ENCODE assay signal across 9 cellular contexts in the genomic region with DNA sequence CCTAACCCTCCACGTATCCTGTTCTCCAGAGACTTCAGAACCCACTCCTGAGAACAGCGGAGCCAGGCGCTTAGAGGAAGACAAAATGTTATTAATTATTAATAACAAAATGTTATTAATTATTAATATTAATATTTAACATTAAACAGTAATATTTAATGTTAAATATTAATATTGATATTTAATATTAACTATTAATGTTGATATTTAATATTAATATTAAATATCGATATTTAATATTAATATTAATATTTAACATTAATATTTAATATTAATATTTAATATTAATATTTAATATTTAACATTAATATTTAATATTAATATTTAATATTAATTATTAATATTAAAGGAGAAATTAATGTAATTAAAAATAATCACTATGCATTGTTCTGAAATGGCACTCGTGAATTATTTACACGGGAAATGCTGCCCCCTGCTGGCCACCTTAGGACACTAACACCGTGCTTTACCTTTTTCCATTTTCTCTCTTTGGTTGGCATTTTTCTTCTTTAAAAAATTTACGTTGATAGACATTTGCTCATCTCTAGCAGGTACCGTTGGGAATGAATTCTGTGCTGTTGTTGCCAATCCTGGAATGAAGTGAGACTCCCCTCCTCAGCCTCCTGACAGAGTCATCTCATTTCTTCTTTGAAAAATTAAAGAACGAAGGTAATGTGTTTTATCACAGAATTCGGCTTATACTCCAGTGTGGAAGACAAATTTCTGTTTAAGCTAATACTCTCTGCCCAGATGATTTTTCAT. TPM values are rescaled to one million over a fixed set of nuclear protein-coding genes. Genes with fewer than 3 reads are reported as not detected.
A peak's percentile ranks its signal among the peaks of the same experiment; 100 is the strongest.
DNase-seq lines count a peak whose midpoint lies in the region; ATAC-seq and TF ChIP-seq lines count a peak whose summit lies in the region.
"Had no signal": no experiment of that assay in that cellular context is flagged by ENCODE, and none has a peak within 500 bp of the region (broad histone marks: within the 10 kb centered on the region; RNA-seq: fewer than 3 reads in every experiment).

No MANE protein-coding gene starts in this region.

- no peaks in the 10 kb centered on the region for H3F3A ChIP-seq in DOHH2 (ENCODE audit: control insufficient read depth, insufficient read depth)
- H3F3A ChIP-seq in Loucy (ENCODE audit: low read depth): no peaks in the 10 kb centered on the region

- H3K79me2 ChIP-seq in DOHH2 (ENCODE audit: control insufficient read depth, low read length) (no peaks in the 10 kb centered on the region), Loucy (ENCODE audit: insufficient read depth, low read length) (no peaks in the 10 kb centered on the region)

- no peaks in the 10 kb centered on the region for H3K9me2 ChIP-seq in DOHH2 (replicated peaks; ENCODE audit: control insufficient read depth, low read length)
- no peaks in the 10 kb centered on the region for H3K9me2 ChIP-seq in Loucy (replicated peaks; ENCODE audit: low read depth, low read length)

- no peaks in the 10 kb centered on the region for H3K27me3 ChIP-seq in DOHH2 (ENCODE audit: control insufficient read depth, low read length)
- no peaks in the 10 kb centered on the region for H3K27me3 ChIP-seq in Loucy (ENCODE audit: insufficient read depth, low read length, poor library complexity, severe bottlenecking)
- H3K27me3 ChIP-seq in WERI-Rb-1 (ENCODE audit: insufficient read depth, low read depth, severe bottlenecking): no peaks in the 10 kb centered on the region
- H3K27me3 ChIP-seq in lung (ENCODE audit: control insufficient read depth, insufficient read depth): no peaks in the 10 kb centered on the region

- WGBS in lung, 2 donors: 52 to 54% methylated on average over 11 of the region's 11 CpGs

- no peak overlapping the region for H3K27ac ChIP-seq in DOHH2 (ENCODE audit: low read depth, low read length)
- H3K27ac ChIP-seq in WERI-Rb-1: no peak overlapping the region
- no peak overlapping the region for H3K27ac ChIP-seq in lung (ENCODE audit: low read depth in 1 of 2, low read length in 1 of 2)

- H3K4me1 ChIP-seq in DOHH2 (ENCODE audit: control insufficient read depth, low read length) (no peaks in the 10 kb centered on the region), Loucy (ENCODE audit: insufficient read depth, low read length, poor library complexity, severe bottlenecking) (no peaks in the 10 kb centered on the region), lung (ENCODE audit: control insufficient read depth in 2 of 2, insufficient read depth in 2 of 2, low read length in 2 of 2) (no peaks in the 10 kb centered on the region)

- H3K36me3 ChIP-seq in DOHH2 (ENCODE audit: control insufficient read depth, low read length) (no peaks in the 10 kb centered on the region), Loucy (ENCODE audit: insufficient read depth, low read length) (no peaks in the 10 kb centered on the region), WERI-Rb-1 (no peaks in the 10 kb centered on the region), lung (ENCODE audit: control insufficient read depth in 2 of 2, insufficient read depth in 2 of 2, low read length in 2 of 2) (no peaks in the 10 kb centered on the region)

- H2AFZ ChIP-seq in Loucy (ENCODE audit: low read length): no peak overlapping the region

- H3K4me2 ChIP-seq in DOHH2 (ENCODE audit: low read length) (no peak overlapping the region), Loucy (ENCODE audit: low read depth, low read length, poor library complexity, severe bottlenecking) (no peak overlapping the region)

- TF ChIP-seq CTCF in DOHH2 (IDR thresholded peaks at IDR 0.05; ENCODE audit: low read depth, low read length, poor library complexity, severe bottlenecking) (peak; percentile 60), Loucy (conservative IDR thresholded peaks at IDR 0.05; ENCODE audit: low read length) (peak; percentile 75), WERI-Rb-1 (IDR thresholded peaks at IDR 0.05; ENCODE audit: low read depth, low read length) (peak; percentile 44), lung (IDR thresholded peaks at IDR 0.05; ENCODE audit: control extremely low read depth, extremely low read depth) (peak; percentile 58)

- H3K4me3 ChIP-seq in DOHH2 (ENCODE audit: low read length) (no peak overlapping the region), Loucy (ENCODE audit: low read length, poor library complexity, severe bottlenecking) (no peak overlapping the region), WERI-Rb-1 (ENCODE audit: low read depth, low read length) (no peak overlapping the region), lung (no peak overlapping the region)

- no peak overlapping the region for H3K9ac ChIP-seq in Loucy (ENCODE audit: low read depth, low read length, poor library complexity, severe bottlenecking)

- H4K20me1 ChIP-seq in DOHH2 (ENCODE audit: control insufficient read depth, insufficient read depth, low read depth, low read length) (no peaks in the 10 kb centered on the region), Loucy (ENCODE audit: insufficient read depth, low read length, poor library complexity, severe bottlenecking) (no peaks in the 10 kb centered on the region)

- no peaks in the 10 kb centered on the region for H3K9me3 ChIP-seq in DOHH2 (ENCODE audit: control insufficient read depth, insufficient read depth, low read length)
- no peaks in the 10 kb centered on the region for H3K9me3 ChIP-seq in Loucy (ENCODE audit: insufficient read depth, low read depth, low read length)
- H3K9me3 ChIP-seq in WERI-Rb-1 (ENCODE audit: severe bottlenecking): no peaks in the 10 kb centered on the region
- H3K9me3 ChIP-seq in lung (ENCODE audit: control insufficient read depth in 2 of 2, insufficient read depth in 1 of 2, low read length in 1 of 2): no peaks in the 10 kb centered on the region

- DNase-seq in WERI-Rb-1: peak; percentile 46
- peak; percentile 23 for DNase-seq in central memory CD4-positive, alpha-beta T cell
- no peak for DNase-seq in lung (ENCODE audit: low spot score)
- DNase-seq in stimulated activated CD8-positive, alpha-beta memory T cell treated with anti-CD3 and anti-CD28 coated beads, Interleukin-15, amount 100 ng/mL, for 24 hours (ENCODE audit: low read depth): peak; percentile 43

- no peak for ATAC-seq in lung (ENCODE audit: insufficient read depth, low FRiP score)
- no peak for ATAC-seq in HG02981 (IDR thresholded peaks at IDR 0.05; ENCODE audit: unreplicated experiment)
- no peak for ATAC-seq in HG03571 (IDR thresholded peaks at IDR 0.05; ENCODE audit: unreplicated experiment)

RNA-seq across cellular contexts. Expression of a gene that starts 7.5 kb away (rescaled TPM):
- 10 to 100 TPM in 1 of 2 donors, 1 to 10 TPM in 1; 4.2 to 28.5 TPM for total RNA-seq in lung
- 10 to 100 TPM in 1 of 2 donors, 1 to 10 TPM in 1; 6.4 to 98.4 TPM for polyA plus RNA-seq in lung
- total RNA-seq: T-helper 2 cell treated with Interferon-gamma antibody and Interleukin-4, amounts not matched to agents 100 ng/mL and 5 ng/mL, for 36 hours had no signal
